8 cellular contexts compared by ENCODE assay signal in the genomic region with DNA sequence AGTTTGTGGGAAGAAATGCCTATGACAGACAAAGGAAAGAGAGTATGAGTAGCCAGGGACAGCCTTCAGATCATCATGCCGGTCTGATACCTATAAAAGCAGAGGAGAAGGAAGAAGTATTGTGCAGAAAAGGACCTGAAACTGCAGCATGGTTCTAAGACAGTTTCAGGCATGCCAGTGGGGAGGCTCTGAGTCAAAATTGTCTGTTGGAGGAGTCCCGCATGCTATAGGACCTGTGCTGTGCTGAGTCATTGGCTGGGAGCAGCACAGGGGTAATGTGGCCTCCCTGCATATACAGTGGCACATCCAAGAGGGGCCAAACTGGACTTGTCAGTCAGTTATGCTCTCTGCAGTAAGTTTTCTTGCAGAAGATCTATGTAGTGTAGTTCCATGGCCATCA. TPM values are rescaled to one million over a fixed set of nuclear protein-coding genes. Genes with fewer than 3 reads are reported as not detected.
DNase-seq lines count a peak whose midpoint lies in the region; ATAC-seq, FAIRE-seq and TF ChIP-seq lines count a peak whose summit lies in the region.

No MANE protein-coding gene starts in this region.

- H3K36me3 Mint-ChIP-seq in activated naive CD8-positive, alpha-beta T cell treated with anti-CD3 and anti-CD28 coated beads, Interleukin-2, amount 50 U/mL, for 24 hours (ENCODE audit: low read depth): no peaks in the 10 kb centered on the region

- 64 to 66% methylated on average over 2 of the region's 2 CpGs for WGBS in pancreas, 2 donors
- 53 to 71% methylated on average over 2 of the region's 2 CpGs for WGBS in transverse colon (ENCODE audit: low coverage in 1 of 2), 2 donors

- peaks cover 2% of the 10 kb centered on the region for H3K27me3 Mint-ChIP-seq in activated naive CD8-positive, alpha-beta T cell treated with anti-CD3 and anti-CD28 coated beads, Interleukin-2, amount 50 U/mL, for 24 hours

- no peak overlapping the region for H3K4me3 Mint-ChIP-seq in activated naive CD8-positive, alpha-beta T cell treated with anti-CD3 and anti-CD28 coated beads, Interleukin-2, amount 50 U/mL, for 24 hours

- no peak for TF ChIP-seq EP300 in transverse colon (IDR thresholded peaks at IDR 0.05; ENCODE audit: low read depth)

- no peaks in the 10 kb centered on the region for H3K9me3 ChIP-seq in pancreas
- no peaks in the 10 kb centered on the region for H3K9me3 ChIP-seq in transverse colon

- no peak for TF ChIP-seq CTCF in pancreas (IDR thresholded peaks at IDR 0.05)
- TF ChIP-seq CTCF in transverse colon (IDR thresholded peaks at IDR 0.05): no peak

- no peak for TF ChIP-seq POLR2A in transverse colon (IDR thresholded peaks at IDR 0.05)

- ATAC-seq in GM18498 (IDR thresholded peaks at IDR 0.05; ENCODE audit: unreplicated experiment) (peak; percentile 99), GM21360 (IDR thresholded peaks at IDR 0.05; ENCODE audit: unreplicated experiment) (peak; percentile 100), HG03442 (IDR thresholded peaks at IDR 0.05; ENCODE audit: unreplicated experiment) (peak; percentile 100), pancreas (no peak)
- peak; percentile 99 for ATAC-seq in activated naive CD8-positive, alpha-beta T cell treated with anti-CD3 and anti-CD28 coated beads, Interleukin-2, amount 50 U/mL, for 24 hours

- H3K4me1 ChIP-seq in pancreas (no peaks in the 10 kb centered on the region), transverse colon (no peaks in the 10 kb centered on the region)

- H3K27me3 ChIP-seq in pancreas (peaks cover 0 to 13% (median 0%) of the 10 kb centered on the region in 4 donors), transverse colon (peaks cover 18% of the 10 kb centered on the region)

- no peaks in the 10 kb centered on the region for H3K9me3 Mint-ChIP-seq in activated naive CD8-positive, alpha-beta T cell treated with anti-CD3 and anti-CD28 coated beads, Interleukin-2, amount 50 U/mL, for 24 hours

- H3K27ac Mint-ChIP-seq in activated naive CD8-positive, alpha-beta T cell treated with anti-CD3 and anti-CD28 coated beads, Interleukin-2, amount 50 U/mL, for 24 hours: no peak overlapping the region

- intact Hi-C loops in pancreas (cut with DNase I) (no loop called here), transverse colon (cut with DNase I; ENCODE audit: low total_unique reads) (no loop called here)

- DNase-seq in activated naive CD8-positive, alpha-beta T cell treated with anti-CD3 and anti-CD28 coated beads, Interleukin-2, amount 50 U/mL, for 24 hours: peak; percentile 28
- DNase-seq in DMS79 (lab: John Stamatoyannopoulos, UW): no peak
- DNase-seq in pancreas: no peak
- DNase-seq in NCI-H748 treated with DMSO at 0.1 percent for 48 hours (lab: John Stamatoyannopoulos, UW): no peak
- DNase-seq in transverse colon: no peak

- no peak for FAIRE-seq in pancreas (lab: Jason Lieb, UNC)

- in situ Hi-C loops in transverse colon (cut with MboI; ENCODE audit: low pct_ligation_motif_present in 1 of 4, low pct_unique_long_range_greater_than_20kb in 1 of 4, low sequenced_read_pairs in 3 of 4): loop anchor here in 1 of 4 donors (10.0 kb wide), 1 partner anchor 66 kb away; no protein-coding TSS in a partner anchor

- H3K4me3 ChIP-seq in pancreas (no peak overlapping the region), transverse colon (no peak overlapping the region)

- H3K27ac ChIP-seq in pancreas (no peak overlapping the region), transverse colon (no peak overlapping the region)

- H3K4me1 Mint-ChIP-seq in activated naive CD8-positive, alpha-beta T cell treated with anti-CD3 and anti-CD28 coated beads, Interleukin-2, amount 50 U/mL, for 24 hours: peaks cover 9% of the 10 kb centered on the region

- H3K36me3 ChIP-seq in pancreas (no peaks in the 10 kb centered on the region), transverse colon (no peaks in the 10 kb centered on the region)

RNA-seq across cellular contexts. Expression of a gene that starts 40.7 kb away (rescaled TPM):
- total RNA-seq in pancreas (not detected), transverse colon (not detected)
- polyA plus RNA-seq in pancreas: under 1 TPM in 1 of 2 donors, not detected in 1; 0.02 TPM

Comparison
In these comparisons a context has a peak if more than half of its experiments do, and no peak if none do; other contexts are left out.
1. ATAC-seq: peak in GM18498 (single experiment), GM21360 (single experiment), HG03442 (single experiment) and activated naive CD8-positive, alpha-beta T cell treated with anti-CD3 and anti-CD28 coated beads, Interleukin-2, amount 50 U/mL, for 24 hours (single experiment); none in pancreas (0 of 4).